9 cellular contexts compared by ENCODE assay signal in genomic region chr2:10400978-10401951, GRCh38. TPM values are rescaled to one million over a fixed set of nuclear protein-coding genes. Genes with fewer than 3 reads are reported as not detected.
DNase-seq lines count a peak whose midpoint lies in the region; ATAC-seq, FAIRE-seq and TF ChIP-seq lines count a peak whose summit lies in the region.
"Had no signal": no experiment of that assay in that cellular context is flagged by ENCODE, and none has a peak within 500 bp of the region (broad histone marks: within the 10 kb centered on the region; RNA-seq: fewer than 3 reads in every experiment).

No MANE protein-coding gene starts in this region.

- FAIRE-seq in kidney (lab: Jason Lieb, UNC) = no peak
- FAIRE-seq: A204.1 had no signal

- H3K9me3 Mint-ChIP-seq in T-helper 1 cell treated with Interleukin-12 subunit alpha and Interleukin-12 subunit beta and Interleukin-4 antibody, amounts not matched to agents 30 μg/mL and 1 μg/mL, for 36 hours = no peaks in the 10 kb centered on the region
- H3K9me3 Mint-ChIP-seq in stimulated activated memory B cell treated with anti-CD40 and anti-IgM and Interleukin-4, amounts not matched to agents 10 μg/mL and 1 μg/mL and 100 μg/mL, for 72 hours = no peaks in the 10 kb centered on the region

- H3K9ac ChIP-seq in kidney (ENCODE audit: low read length in 2 of 2) = peak overlapping the region in 1 of 2 donors; percentile 35

- peaks cover 14% of the 10 kb centered on the region for H3K36me3 Mint-ChIP-seq in T-helper 1 cell treated with Interleukin-12 subunit alpha and Interleukin-12 subunit beta and Interleukin-4 antibody, amounts not matched to agents 30 μg/mL and 1 μg/mL, for 36 hours (ENCODE audit: low read depth)
- peaks cover 4% of the 10 kb centered on the region for H3K36me3 Mint-ChIP-seq in T-helper 17 cell (ENCODE audit: low read depth)
- H3K36me3 Mint-ChIP-seq in stimulated activated memory B cell treated with anti-CD40 and anti-IgM and Interleukin-4, amounts not matched to agents 10 μg/mL and 1 μg/mL and 100 μg/mL, for 72 hours = peaks cover 32% of the 10 kb centered on the region

- no peak overlapping the region for H3K4me3 Mint-ChIP-seq in T-helper 1 cell treated with Interleukin-12 subunit alpha and Interleukin-12 subunit beta and Interleukin-4 antibody, amounts not matched to agents 30 μg/mL and 1 μg/mL, for 36 hours
- peak overlapping the region; percentile 56 for H3K4me3 Mint-ChIP-seq in T-helper 17 cell
- H3K4me3 Mint-ChIP-seq in stimulated activated memory B cell treated with anti-CD40 and anti-IgM and Interleukin-4, amounts not matched to agents 10 μg/mL and 1 μg/mL and 100 μg/mL, for 72 hours = no peak overlapping the region

- ATAC-seq in T-helper 17 cell (no peak), GM21786 (IDR thresholded peaks at IDR 0.05; ENCODE audit: unreplicated experiment) (no peak)
- ATAC-seq in stimulated activated memory B cell treated with anti-CD40 and anti-IgM and Interleukin-4, amounts not matched to agents 10 μg/mL and 1 μg/mL and 100 μg/mL, for 72 hours = no peak

- DNase-seq in T-helper 1 cell = no peak
- no peak for DNase-seq in T-helper 17 cell
- peak; percentile 76 for DNase-seq in kidney
- DNase-seq in HUDEP-2 (lab: John Stamatoyannopoulos, UW; ENCODE audit: unreplicated experiment in 76 of 76) = no peak
- no peak for DNase-seq in NCI-H2196 (lab: John Stamatoyannopoulos, UW; ENCODE audit: unreplicated experiment)

- H3K4me1 Mint-ChIP-seq in T-helper 1 cell treated with Interleukin-12 subunit alpha and Interleukin-12 subunit beta and Interleukin-4 antibody, amounts not matched to agents 30 μg/mL and 1 μg/mL, for 36 hours (ENCODE audit: low read depth) = peaks cover 23% of the 10 kb centered on the region
- peaks cover 22% of the 10 kb centered on the region for H3K4me1 Mint-ChIP-seq in T-helper 17 cell
- H3K4me1 Mint-ChIP-seq in stimulated activated memory B cell treated with anti-CD40 and anti-IgM and Interleukin-4, amounts not matched to agents 10 μg/mL and 1 μg/mL and 100 μg/mL, for 72 hours = peaks cover 48% of the 10 kb centered on the region

- intact Hi-C loops in kidney (cut with DNase I) = no loop called here

- peak overlapping the region; percentile 47 to 51 for H3K27ac ChIP-seq in kidney (ENCODE audit: low read depth in 2 of 2, low read length in 2 of 2)

- H3K4me1 ChIP-seq in kidney (ENCODE audit: control insufficient read depth in 1 of 2, insufficient read depth in 1 of 2, low read depth in 1 of 2, low read length in 2 of 2) = peaks cover 37 to 50% of the 10 kb centered on the region in 2 donors

- no peaks in the 10 kb centered on the region for H3K36me3 ChIP-seq in kidney (ENCODE audit: control insufficient read depth in 1 of 2, insufficient read depth in 2 of 2, low read length in 2 of 2)

- no peak overlapping the region for H3K4me3 ChIP-seq in kidney (ENCODE audit: low read length in 2 of 2)

- H3K9me3 ChIP-seq in T-helper 17 cell (ENCODE audit: control insufficient read depth, low read length, poor library complexity, severe bottlenecking) (no peaks in the 10 kb centered on the region), kidney (ENCODE audit: control insufficient read depth in 1 of 2, low read length in 2 of 2) (no peaks in the 10 kb centered on the region)

- H3K27me3 Mint-ChIP-seq in T-helper 1 cell treated with Interleukin-12 subunit alpha and Interleukin-12 subunit beta and Interleukin-4 antibody, amounts not matched to agents 30 μg/mL and 1 μg/mL, for 36 hours (ENCODE audit: low read depth) = no peaks in the 10 kb centered on the region
- H3K27me3 Mint-ChIP-seq in T-helper 17 cell = no peaks in the 10 kb centered on the region
- H3K27me3 Mint-ChIP-seq in stimulated activated memory B cell treated with anti-CD40 and anti-IgM and Interleukin-4, amounts not matched to agents 10 μg/mL and 1 μg/mL and 100 μg/mL, for 72 hours = no peaks in the 10 kb centered on the region

- H3K27ac Mint-ChIP-seq in T-helper 1 cell treated with Interleukin-12 subunit alpha and Interleukin-12 subunit beta and Interleukin-4 antibody, amounts not matched to agents 30 μg/mL and 1 μg/mL, for 36 hours = peak overlapping the region; percentile 72
- peak overlapping the region; percentile 66 for H3K27ac Mint-ChIP-seq in T-helper 17 cell
- peak overlapping the region; percentile 79 for H3K27ac Mint-ChIP-seq in stimulated activated memory B cell treated with anti-CD40 and anti-IgM and Interleukin-4, amounts not matched to agents 10 μg/mL and 1 μg/mL and 100 μg/mL, for 72 hours

- TF ChIP-seq CTCF in kidney (IDR thresholded peaks at IDR 0.05; ENCODE audit: borderline replicate concordance, extremely low read depth, insufficient read depth) = no peak

RNA-seq across cellular contexts. Expression of gene ODC1, which starts 46.9 kb away (rescaled TPM):
- 100 to 1,000 TPM; 118 to 149 TPM for total RNA-seq in T-helper 17 cell
- 97.5 TPM for total RNA-seq in kidney
- polyA plus RNA-seq in kidney (ENCODE audit: insufficient read depth, low read depth, low replicate concordance) = 94.4 TPM
